8 cellular contexts compared by ENCODE assay signal in genomic region chrX:130024127-130024526, GRCh38. TPM values are rescaled to one million over a fixed set of nuclear protein-coding genes. Genes with fewer than 3 reads are reported as not detected.
A peak's percentile ranks its signal among the peaks of the same experiment; 100 is the strongest.
DNase-seq lines count a peak whose midpoint lies in the region; ATAC-seq lines count a peak whose summit lies in the region.

No MANE protein-coding gene starts in this region.

- ATAC-seq in GM21528 (IDR thresholded peaks at IDR 0.05; ENCODE audit: low FRiP score, unreplicated experiment) = peak; percentile 99

- no peaks in the 10 kb centered on the region for H3K27me3 ChIP-seq in iPS DF 6.9 (ENCODE audit: control insufficient read depth, insufficient read depth, low read length)

- peak; percentile 45 for DNase-seq in EL
- peak; percentile 50 for DNase-seq in HT1080 (ENCODE audit: low read depth)
- peak; percentile 56 to 89 (median 69) for DNase-seq in T-helper 2 cell
- peak; percentile 36 for DNase-seq in amniotic epithelial cell (ENCODE audit: low read depth)
- DNase-seq in iPS DF 6.9 (ENCODE audit: low read depth, low spot score) = peak; percentile 45
- peak; percentile 40 to 53 (median 51) for DNase-seq in stimulated activated CD4-positive, alpha-beta T cell treated with anti-CD3 and anti-CD28 coated beads, TNF-alpha, amount 100 ng/mL, for 1 hour (ENCODE audit: low read depth in 3 of 3, low spot score in 1 of 3)
- no peak for DNase-seq in HPDE6-E6E7 (ENCODE audit: extremely low spot score)

- no CpG with 5 or more reads among the region's 9 CpGs for WGBS in iPS DF 6.9 (ENCODE audit: insufficient coverage, insufficient read length)

- no peaks in the 10 kb centered on the region for H3K36me3 ChIP-seq in iPS DF 6.9 (ENCODE audit: control insufficient read depth, insufficient read depth, low read length)

- H3K4me1 ChIP-seq in iPS DF 6.9 (ENCODE audit: control insufficient read depth, insufficient read depth, low read length) = no peaks in the 10 kb centered on the region; the same call in 1 of the 2 replicates

- H3K9me3 ChIP-seq in iPS DF 6.9 (ENCODE audit: control insufficient read depth, insufficient read depth, low read length) = no peaks in the 10 kb centered on the region

- no peak overlapping the region for H3K4me3 ChIP-seq in iPS DF 6.9 (ENCODE audit: low read length)

- H3K27ac ChIP-seq in iPS DF 6.9 (ENCODE audit: low read length) = no peak overlapping the region

RNA-seq across cellular contexts. Expression of gene BCORL1, which starts 41.7 kb away (rescaled TPM):
- 1.2 and 1.6 TPM in 2 replicates for total RNA-seq in HT1080 (2014; rRNA removed; shearing (Covaris generic))
- polyA plus RNA-seq in HT1080 (2015; cell fraction: cytosol; rRNA removed) = 3.3 and 3.7 TPM in 2 replicates
- polyA plus RNA-seq in HT1080 (2015; cell fraction: nucleus; rRNA removed) = 7.2 and 8.6 TPM in 2 replicates
